Comparison of ENCODE assay signal across 15 cellular contexts in genomic region chr17:37405522-37405921, GRCh38. TPM values are rescaled to one million over a fixed set of nuclear protein-coding genes. Genes with fewer than 3 reads are reported as not detected.
DNase-seq lines count a peak whose midpoint lies in the region; ATAC-seq, FAIRE-seq and TF ChIP-seq lines count a peak whose summit lies in the region.
"Not testable (repeated sequence)": the region's sequence is repeated elsewhere in the genome, so short reads cannot be mapped to it uniquely, and the experiment has no call there.
"Had no signal": no experiment of that assay in that cellular context is flagged by ENCODE, and none has a peak within 500 bp of the region (broad histone marks: within the 10 kb centered on the region; RNA-seq: fewer than 3 reads in every experiment).

No MANE protein-coding gene starts in this region.

- peaks cover 49% of the 10 kb centered on the region for H3K36me3 Mint-ChIP-seq in activated CD8-positive, alpha-beta T cell treated with anti-CD3 and anti-CD28 coated beads for 36 hours (ENCODE audit: low read depth)

- not testable (repeated sequence) for H3K36me3 ChIP-seq in GM23248 (ENCODE audit: low read depth); OCI-LY3 (replicated peaks; ENCODE audit: low read depth, low read length); bronchial epithelial cell (ENCODE audit: control insufficient read depth, insufficient read depth, low read length); muscle layer of duodenum (ENCODE audit: control insufficient read depth in 1 of 2, insufficient read depth in 2 of 2, low read length in 2 of 2); small intestine (ENCODE audit: control insufficient read depth in 2 of 2, insufficient read depth in 2 of 2, low read length in 2 of 2)

- H3K27ac Mint-ChIP-seq in activated CD8-positive, alpha-beta T cell treated with anti-CD3 and anti-CD28 coated beads for 36 hours, result peak overlapping the region; percentile 27

- not testable (repeated sequence) for H3K9me2 ChIP-seq in GM23248 (ENCODE audit: insufficient read depth)

- H3K27ac ChIP-seq in GM23248 (peak overlapping the region; percentile 73; the same call in 1 of the 2 replicates), small intestine (ENCODE audit: low read depth in 1 of 2, low read length in 1 of 2) (peak overlapping the region in 1 of 2 donors; percentile 46)
- not testable (repeated sequence) for H3K27ac ChIP-seq in OCI-LY3 (ENCODE audit: low read length); muscle layer of duodenum (ENCODE audit: low read length)

- not testable (repeated sequence) for H3K27me3 Mint-ChIP-seq in activated CD8-positive, alpha-beta T cell treated with anti-CD3 and anti-CD28 coated beads for 36 hours

- H3K9me3 ChIP-seq in GM23248 (ENCODE audit: low read depth); OCI-LY3 (ENCODE audit: insufficient read depth, low read length); muscle layer of duodenum (ENCODE audit: control insufficient read depth in 1 of 2, low read length in 2 of 2); small intestine (ENCODE audit: control insufficient read depth, low read depth): not testable (repeated sequence)

- not testable (repeated sequence) for H3F3A ChIP-seq in GM23248 (ENCODE audit: insufficient read depth)

- intact Hi-C loops in activated CD8-positive, alpha-beta T cell treated with anti-CD3 and anti-CD28 coated beads for 36 hours (cut with micrococcal nuclease), result loop anchor here (5.0 kb wide), 1 partner anchor 48 kb away; no protein-coding TSS in a partner anchor

- not testable (repeated sequence) for TF ChIP-seq CTCF in AG04449 (IDR thresholded peaks at IDR 0.05; ENCODE audit: insufficient read depth, low read length, missing control alignments); OCI-LY3 (IDR thresholded peaks at IDR 0.05; ENCODE audit: low read depth, low read length); activated CD8-positive, alpha-beta T cell treated with anti-CD3 and anti-CD28 coated beads for 36 hours (IDR thresholded peaks at IDR 0.05); bronchial epithelial cell (IDR thresholded peaks at IDR 0.05; ENCODE audit: insufficient read depth, low read length, severe bottlenecking); foreskin fibroblast (IDR thresholded peaks at IDR 0.05; ENCODE audit: low read depth, low read length)

- CTCF ChIA-PET in AG04449 (lab: Yijun Ruan, JAX), result interaction anchor here (0.9 to 1.1 kb wide), 3 partner anchors 9 to 33 kb away, joined by 4 to 5 read pairs (median 4); partner anchors contain the start of gene C17orf78
- CTCF ChIA-PET in activated CD8-positive, alpha-beta T cell treated with anti-CD3 and anti-CD28 coated beads for 36 hours (lab: Charles Lee), result interaction anchor here (2.5 to 2.6 kb wide), 2 partner anchors 24 to 32 kb away, joined by 6 to 19 read pairs; no protein-coding TSS in a partner anchor

- H3K4me2 ChIP-seq in GM23248 (ENCODE audit: unreplicated experiment), result peak overlapping the region; percentile 83
- peak overlapping the region; percentile 86 for H3K4me2 ChIP-seq in OCI-LY3 (ENCODE audit: low read length)

- not testable (repeated sequence) for DNase-seq in AG04449 (ENCODE audit: low read depth, low spot score); GM23248; activated CD8-positive, alpha-beta T cell treated with anti-CD3 and anti-CD28 coated beads for 36 hours; bronchial epithelial cell (ENCODE audit: low read depth); foreskin fibroblast
- DNase-seq in small intestine, result peak; percentile 60

- not testable (repeated sequence) for H3K9me3 Mint-ChIP-seq in activated CD8-positive, alpha-beta T cell treated with anti-CD3 and anti-CD28 coated beads for 36 hours

- FAIRE-seq in bronchial epithelial cell (lab: Jason Lieb, UNC); small intestine (lab: Jason Lieb, UNC): not testable (repeated sequence)

- not testable (repeated sequence) for H4K20me1 ChIP-seq in GM23248 (ENCODE audit: insufficient read depth); OCI-LY3 (ENCODE audit: insufficient read depth, low read length)

- not testable (repeated sequence) for ATAC-seq in activated CD8-positive, alpha-beta T cell treated with anti-CD3 and anti-CD28 coated beads for 36 hours

- WGBS in GM23248 (ENCODE audit: low coverage in 1 of 2, low lambda C conversion rate in 2 of 2, missing lambda C conversion rate in 2 of 2), 2 experiments, result 46 to 49% methylated on average over 14 of the region's 14 CpGs
- WGBS in small intestine, 3 donors, result 21 to 46% (median 46%) methylated on average over 14 of the region's 14 CpGs

- POLR2A ChIA-PET in AG04449 (lab: Yijun Ruan, JAX), result not testable (repeated sequence)
- POLR2A ChIA-PET in activated CD8-positive, alpha-beta T cell treated with anti-CD3 and anti-CD28 coated beads for 36 hours (lab: Charles Lee), result interaction anchor here (1.3 to 1.6 kb wide), 3 partner anchors 21 to 47 kb away, joined by 3 to 5 read pairs (median 3); no protein-coding TSS in a partner anchor

- in situ Hi-C loops in GM23248 (cut with MboI), result not testable (repeated sequence)

- H3K4me1 ChIP-seq in GM23248 (ENCODE audit: insufficient read depth), result peaks cover 18% of the 10 kb centered on the region
- peaks cover 22% of the 10 kb centered on the region for H3K4me1 ChIP-seq in OCI-LY3 (ENCODE audit: low read length)
- H3K4me1 ChIP-seq in muscle layer of duodenum (ENCODE audit: control insufficient read depth in 1 of 2, insufficient read depth in 2 of 2, low read length in 2 of 2), result peaks cover 0 to 12% of the 10 kb centered on the region in 2 donors
- H3K4me1 ChIP-seq in small intestine (ENCODE audit: control insufficient read depth in 2 of 2, insufficient read depth in 1 of 2, low read depth in 1 of 2, low read length in 1 of 2), result not testable (repeated sequence)

- peak overlapping the region; percentile 19 for H3K4me3 ChIP-seq in AG04449 (ENCODE audit: low read depth, low read length)
- peak overlapping the region; percentile 95 for H3K4me3 ChIP-seq in GM23248
- H3K4me3 ChIP-seq in OCI-LY3 (ENCODE audit: low read length), result peak overlapping the region; percentile 97
- H3K4me3 ChIP-seq in bronchial epithelial cell (ENCODE audit: low read depth, low read length), result peak overlapping the region; percentile 68
- peak overlapping the region; percentile 84 to 86 for H3K4me3 ChIP-seq in foreskin fibroblast (ENCODE audit: low read depth in 1 of 2, low read length in 2 of 2)
- H3K4me3 ChIP-seq in muscle layer of duodenum (ENCODE audit: low read depth in 1 of 2, low read length in 2 of 2), result peak overlapping the region; percentile 72 to 94
- H3K4me3 ChIP-seq in small intestine (ENCODE audit: low read depth in 1 of 2, low read length in 2 of 2), result peak overlapping the region in 1 of 2 donors; percentile 69

- not testable (repeated sequence) for H3K27me3 ChIP-seq in GM23248 (replicated peaks; ENCODE audit: insufficient read depth); OCI-LY3 (ENCODE audit: low read depth, low read length); bronchial epithelial cell (ENCODE audit: control insufficient read depth, insufficient read depth, low read length); muscle layer of duodenum (ENCODE audit: low read depth, low read length); small intestine (ENCODE audit: control insufficient read depth in 2 of 2, insufficient read depth in 2 of 2, low read length in 2 of 2)

- peak overlapping the region; percentile 96 for H2AFZ ChIP-seq in GM23248
- H2AFZ ChIP-seq in OCI-LY3 (ENCODE audit: low read depth, low read length), result not testable (repeated sequence)

- peaks cover 43% of the 10 kb centered on the region for H3K4me1 Mint-ChIP-seq in activated CD8-positive, alpha-beta T cell treated with anti-CD3 and anti-CD28 coated beads for 36 hours (ENCODE audit: low read depth)

- H3K4me3 Mint-ChIP-seq in activated CD8-positive, alpha-beta T cell treated with anti-CD3 and anti-CD28 coated beads for 36 hours, result peak overlapping the region; percentile 99

- H3K79me2 ChIP-seq in GM23248 (ENCODE audit: insufficient read depth) (peaks cover 81% of the 10 kb centered on the region), OCI-LY3 (ENCODE audit: low read length) (peaks cover 48% of the 10 kb centered on the region)

- H3K9ac ChIP-seq in GM23248 (peak overlapping the region; percentile 89), OCI-LY3 (ENCODE audit: low read length) (peak overlapping the region; percentile 98)

RNA-seq across cellular contexts. Expression of gene ACACA, which starts 1.1 kb away (rescaled TPM):
- total RNA-seq in GM23248 (2014; rRNA removed; shearing (Covaris generic)), result 21.9 and 38.3 TPM in 2 replicates
- polyA plus RNA-seq in GM23248 (2016; fragmentation: Nextera tagmentation; extraction: Ambion mirVana), result 10.2 and 10.3 TPM in 2 replicates
- 10 to 100 TPM; 66.0 to 68.2 TPM for total RNA-seq in activated CD8-positive, alpha-beta T cell treated with anti-CD3 and anti-CD28 coated beads for 36 hours
- total RNA-seq in bronchial epithelial cell, result 44.8 and 59.5 TPM in 2 replicates
- polyA plus RNA-seq in small intestine, result 10 to 100 TPM in 2 of 3 donors, 1 to 10 TPM in 1; 7.0 to 30.0 (median 11.9) TPM

RNA-seq across cellular contexts. Expression of gene TADA2A, which starts 1.2 kb away (rescaled TPM):
- total RNA-seq in GM23248 (2014; rRNA removed; shearing (Covaris generic)), result 16.9 and 18.3 TPM in 2 replicates
- polyA plus RNA-seq in GM23248 (2016; fragmentation: Nextera tagmentation; extraction: Ambion mirVana), result 15.1 and 16.7 TPM in 2 replicates
- 10 to 100 TPM; 31.5 to 36.5 TPM for total RNA-seq in activated CD8-positive, alpha-beta T cell treated with anti-CD3 and anti-CD28 coated beads for 36 hours
- 15.8 and 17.3 TPM in 2 replicates for total RNA-seq in bronchial epithelial cell
- 1 to 10 TPM; 7.4 to 9.2 (median 7.8) TPM for polyA plus RNA-seq in small intestine

RNA-seq across cellular contexts. Expression of gene C17orf78, which starts 29.7 kb away (rescaled TPM):
- total RNA-seq in GM23248 (2014; rRNA removed; shearing (Covaris generic)), result not detected in 2 replicates
- polyA plus RNA-seq in GM23248 (2016; fragmentation: Nextera tagmentation; extraction: Ambion mirVana) (not detected in 2 replicates), small intestine (10 to 100 TPM; 19.6 to 49.6 (median 34.0) TPM)
- total RNA-seq in activated CD8-positive, alpha-beta T cell treated with anti-CD3 and anti-CD28 coated beads for 36 hours, result not detected
- total RNA-seq in bronchial epithelial cell, result not detected in 2 replicates
- total RNA-seq: body of pancreas, foreskin keratinocyte, G401, left cardiac atrium, prostate gland, RPMI7951, temporal lobe had no signal
- polyA plus RNA-seq: foreskin keratinocyte had no signal
